In genomic region chr4:94497690-94498089, GRCh38 we compare ENCODE assay signal across 18 cellular contexts. TPM values are rescaled to one million over a fixed set of nuclear protein-coding genes. Genes with fewer than 3 reads are reported as not detected.
DNase-seq lines count a peak whose midpoint lies in the region; ATAC-seq and TF ChIP-seq lines count a peak whose summit lies in the region.
"Had no signal": no experiment of that assay in that cellular context is flagged by ENCODE, and none has a peak within 500 bp of the region (broad histone marks: within the 10 kb centered on the region; RNA-seq: fewer than 3 reads in every experiment).

No MANE protein-coding gene starts in this region.

- no peak for TF ChIP-seq CTCF in A673 (conservative IDR thresholded peaks at IDR 0.05; ENCODE audit: low read depth, low read length)
- TF ChIP-seq CTCF in IMR-90 (conservative IDR thresholded peaks at IDR 0.05; ENCODE audit: low read depth, low read length): no peak
- no peak for TF ChIP-seq CTCF in chondrocyte (IDR thresholded peaks at IDR 0.05)
- no peak for TF ChIP-seq CTCF in osteocyte (IDR thresholded peaks at IDR 0.05)

- H3K9me3 ChIP-seq in A673 (ENCODE audit: low read depth, low read length, poor library complexity, severe bottlenecking) (no peaks in the 10 kb centered on the region), IMR-90 (ENCODE audit: control insufficient read depth, insufficient read depth, low read length) (no peaks in the 10 kb centered on the region)
- H3K9me3 ChIP-seq: A549, BLaER1 had no signal

- in situ Hi-C loops in IMR-90 (cut with MboI; ENCODE audit: low sequenced_read_pairs): no loop called here

- peaks cover 7% of the 10 kb centered on the region for H3K36me3 Mint-ChIP-seq in chondrocyte (ENCODE audit: low read depth)
- H3K36me3 Mint-ChIP-seq in osteocyte (ENCODE audit: unreplicated experiment): peaks cover 20% of the 10 kb centered on the region

- BruUV-seq in A673 (replicated peaks; lab: Mats Ljungman, UMichigan) (no TSS peak), IMR-90 (replicated peaks; lab: Mats Ljungman, UMichigan) (no TSS peak)

- H3K4me1 Mint-ChIP-seq in chondrocyte (ENCODE audit: low read depth) (peaks cover 33% of the 10 kb centered on the region), osteocyte (ENCODE audit: unreplicated experiment) (peaks cover 33% of the 10 kb centered on the region)

- H3K79me1 ChIP-seq in IMR-90 (ENCODE audit: low read depth in 1 of 2, low read length in 2 of 2): peaks cover 27 to 63% of the 10 kb centered on the region in 2 experiments

- H2BK15ac ChIP-seq in IMR-90 (ENCODE audit: low read depth, low read length): no peak overlapping the region

- no peak overlapping the region for H2BK120ac ChIP-seq in IMR-90 (ENCODE audit: low read depth, low read length)

- no peak overlapping the region for H2AK9ac ChIP-seq in IMR-90 (replicated peaks; ENCODE audit: low read depth, low read length, poor library complexity)

- H3K36me3 ChIP-seq in A673 (ENCODE audit: insufficient read depth, low read length, poor library complexity, severe bottlenecking) (peaks cover 8% of the 10 kb centered on the region), IMR-90 (ENCODE audit: control insufficient read depth, insufficient read depth, low read length) (peaks cover 3% of the 10 kb centered on the region; the same call in 1 of the 2 replicates)
- H3K36me3 ChIP-seq: BLaER1 had no signal

- peak overlapping the region; percentile 59; the same call in 1 of the 2 replicates for H3K18ac ChIP-seq in IMR-90 (ENCODE audit: low read depth, low read length)

- H4K20me1 ChIP-seq in IMR-90 (ENCODE audit: insufficient read depth, low read length): no peaks in the 10 kb centered on the region; the same call in 1 of the 2 replicates
- H4K20me1 ChIP-seq: BLaER1 had no signal

- no peak for TF ChIP-seq POLR2A in IMR-90 (IDR thresholded peaks at IDR 0.05; ENCODE audit: low read depth, low read length)

- H3K27me3 Mint-ChIP-seq in chondrocyte (ENCODE audit: low read depth) (no peaks in the 10 kb centered on the region), osteocyte (ENCODE audit: unreplicated experiment) (no peaks in the 10 kb centered on the region)

- H2AFZ ChIP-seq in IMR-90 (replicated peaks; ENCODE audit: low read length, poor library complexity): no peak overlapping the region
- H2AFZ ChIP-seq: PC-9 had no signal

- H3K4me3 Mint-ChIP-seq in chondrocyte (ENCODE audit: unreplicated experiment): no peak overlapping the region
- no peak overlapping the region for H3K4me3 Mint-ChIP-seq in osteocyte (ENCODE audit: unreplicated experiment)
- H3K4me3 Mint-ChIP-seq: CD8-positive, alpha-beta T cell had no signal

- CTCF ChIA-PET in A673 (lab: Charles Lee) (no interaction called here), IMR-90 (lab: Yijun Ruan, JAX) (no interaction called here)

- H3K9me1 ChIP-seq in IMR-90 (ENCODE audit: insufficient read depth, low read length): peaks cover 8% of the 10 kb centered on the region

- DNase-seq in A673 (ENCODE audit: low spot score) (no peak), IMR-90 (no peak), chondrocyte (ENCODE audit: low spot score) (no peak), osteocyte (ENCODE audit: extremely low spot score, unreplicated experiment) (no peak), medulla oblongata (ENCODE audit: extremely low spot score) (no peak)
- DNase-seq in stimulated activated CD4-positive, alpha-beta T cell treated with anti-CD3 and anti-CD28 coated beads, Interleukin-2, amount 100 ng/mL, for 48 hours: no peak
- DNase-seq: CD8-positive, alpha-beta T cell; DMS79; NCI-H1092; NCI-H1436 treated with DMSO at 0.1 percent for 48 hours; NCI-H2029 treated with DMSO at 0.1 percent for 48 hours; NCI-H2171; NCI-H526; PC-9 had no signal

- H3K4me1 ChIP-seq in A673 (ENCODE audit: insufficient read depth, low read length, poor library complexity, severe bottlenecking) (no peaks in the 10 kb centered on the region), IMR-90 (ENCODE audit: control insufficient read depth, insufficient read depth, low read length) (no peaks in the 10 kb centered on the region; the same call in 1 of the 2 replicates)
- H3K4me1 ChIP-seq: A549, BLaER1 had no signal

- peak overlapping the region; percentile 54; the same call in 1 of the 2 replicates for H4K5ac ChIP-seq in IMR-90 (ENCODE audit: low read depth, low read length)

- no peak overlapping the region for H2BK5ac ChIP-seq in IMR-90 (ENCODE audit: low read depth, low read length, poor library complexity, severe bottlenecking)

- H3K9ac ChIP-seq in IMR-90 (ENCODE audit: low read depth, low read length): no peak overlapping the region
- H3K9ac ChIP-seq: BLaER1 had no signal

- ATAC-seq in IMR-90 (ENCODE audit: low read depth) (no peak), HG02885 (IDR thresholded peaks at IDR 0.05; ENCODE audit: poor library complexity, unreplicated experiment) (no peak)
- ATAC-seq: A549; CD8-positive, alpha-beta T cell had no signal

- H3K27ac Mint-ChIP-seq in chondrocyte (ENCODE audit: unreplicated experiment) (peak overlapping the region; percentile 2), osteocyte (ENCODE audit: unreplicated experiment) (peak overlapping the region; percentile 56)
- H3K27ac Mint-ChIP-seq: CD8-positive, alpha-beta T cell had no signal

- no peak overlapping the region for H2AK5ac ChIP-seq in IMR-90 (ENCODE audit: low read depth, low read length)

- H3K4me3 ChIP-seq in A673 (ENCODE audit: low read depth, low read length, poor library complexity, severe bottlenecking) (no peak overlapping the region), IMR-90 (ENCODE audit: insufficient read depth, low read depth, low read length) (no peak overlapping the region)
- H3K4me3 ChIP-seq: A549, BLaER1, PC-9 had no signal

- H3K9me3 Mint-ChIP-seq in chondrocyte (ENCODE audit: low read depth) (no peaks in the 10 kb centered on the region), osteocyte (ENCODE audit: unreplicated experiment) (no peaks in the 10 kb centered on the region)
- H3K9me3 Mint-ChIP-seq: CD8-positive, alpha-beta T cell had no signal

- no peak overlapping the region for H3K4ac ChIP-seq in IMR-90 (ENCODE audit: low read depth, low read length)

- WGBS in IMR-90 (ENCODE audit: extremely low coverage in 2 of 2, insufficient read length in 1 of 2), 2 experiments: no CpG with 5 or more reads among the region's 2 CpGs

- dilution Hi-C loops in IMR-90 (cut with HindIII; ENCODE audit: low sequenced_read_pairs, unreplicated experiment): no loop called here

- H3K23ac ChIP-seq in IMR-90 (ENCODE audit: low read depth, low read length): no peak overlapping the region

- no peak overlapping the region for H3K14ac ChIP-seq in IMR-90 (replicated peaks; ENCODE audit: low read depth, low read length)

- no peak overlapping the region for H2BK20ac ChIP-seq in IMR-90 (ENCODE audit: low read depth, low read length)

- POLR2A ChIA-PET in A673 (lab: Charles Lee; ENCODE audit: low non-redundant PET): no interaction called here
- POLR2A ChIA-PET in IMR-90 (lab: Charles Lee; ENCODE audit: unreplicated experiment): no interaction called here

- no peak overlapping the region for H4K91ac ChIP-seq in IMR-90 (ENCODE audit: insufficient read depth, low read depth, low read length)

- H3K27me3 ChIP-seq in A673 (replicated peaks; ENCODE audit: insufficient read depth, low read depth, low read length, poor library complexity): no peaks in the 10 kb centered on the region
- no peaks in the 10 kb centered on the region for H3K27me3 ChIP-seq in IMR-90 (ENCODE audit: control insufficient read depth, insufficient read depth, low read length)
- H3K27me3 ChIP-seq: BLaER1 had no signal

- TF ChIP-seq RAD21 in IMR-90 (IDR thresholded peaks at IDR 0.05; ENCODE audit: low read length): no peak

- H3K27ac ChIP-seq in A673 (ENCODE audit: low read depth, low read length, poor library complexity, severe bottlenecking): peak overlapping the region; percentile 30
- H3K27ac ChIP-seq in IMR-90 (ENCODE audit: insufficient read depth, low read length): no peak overlapping the region
- H3K27ac ChIP-seq: BLaER1, PC-9, RWPE1 had no signal

- no peak overlapping the region for H3K56ac ChIP-seq in IMR-90 (ENCODE audit: extremely low read depth, insufficient read depth, low read length)

- intact Hi-C loops in A673 (cut with micrococcal nuclease; ENCODE audit: unreplicated experiment) (no loop called here), IMR-90 (cut with micrococcal nuclease) (no loop called here)

- no peak overlapping the region for H3K4me2 ChIP-seq in IMR-90 (ENCODE audit: low read depth, low read length)
- H3K4me2 ChIP-seq: A549, BLaER1, PC-9 had no signal

- no peak overlapping the region for H4K8ac ChIP-seq in IMR-90 (ENCODE audit: low read depth in 2 of 2, low read length in 2 of 2)

TF ChIP-seq in IMR-90, 13 proteins besides CTCF, POLR2A, EP300 and RAD21:
- TF ChIP-seq MAFK (IDR thresholded peaks at IDR 0.05; ENCODE audit: low read depth, low read length): no peak
- no peak for TF ChIP-seq SMC3 (IDR thresholded peaks at IDR 0.05; ENCODE audit: low read depth, low read length)
- no peak for TF ChIP-seq RCOR1 (IDR thresholded peaks at IDR 0.05; ENCODE audit: insufficient replicate concordance, low read length)
- no peak for TF ChIP-seq CEBPB (IDR thresholded peaks at IDR 0.05; ENCODE audit: low read depth, low read length)
- no peak for TF ChIP-seq CHD1 (IDR thresholded peaks at IDR 0.05; ENCODE audit: low read depth, low read length)
- no peak for TF ChIP-seq MXI1 (IDR thresholded peaks at IDR 0.05; ENCODE audit: borderline replicate concordance, low read depth, low read length)
- TF ChIP-seq, protein P1, sequence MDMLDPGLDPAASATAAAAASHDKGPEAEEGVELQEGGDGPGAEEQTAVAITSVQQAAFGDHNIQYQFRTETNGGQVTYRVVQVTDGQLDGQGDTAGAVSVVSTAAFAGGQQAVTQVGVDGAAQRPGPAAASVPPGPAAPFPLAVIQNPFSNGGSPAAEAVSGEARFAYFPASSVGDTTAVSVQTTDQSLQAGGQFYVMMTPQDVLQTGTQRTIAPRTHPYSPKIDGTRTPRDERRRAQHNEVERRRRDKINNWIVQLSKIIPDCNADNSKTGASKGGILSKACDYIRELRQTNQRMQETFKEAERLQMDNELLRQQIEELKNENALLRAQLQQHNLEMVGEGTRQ (IDR thresholded peaks at IDR 0.05; ENCODE audit: low read depth, low read length): no peak
- TF ChIP-seq FOS (IDR thresholded peaks at IDR 0.05; ENCODE audit: low read depth, low read length): no peak

RNA-seq across cellular contexts. Expression of gene PDLIM5, which starts 45.9 kb away (rescaled TPM):
- total RNA-seq in A673 (2021): 174 and 183 TPM in 2 replicates
- total RNA-seq in IMR-90 (2012; rRNA removed): 159 and 188 TPM in 2 replicates
- polyA plus RNA-seq in IMR-90 (2012; rRNA removed): 96.5 and 98.9 TPM in 2 replicates
- polyA plus RNA-seq in IMR-90 (2012; cell fraction: cytosol; rRNA removed): 50.8 and 51.2 TPM in 2 replicates
- polyA plus RNA-seq in IMR-90 (2012; cell fraction: nucleus; rRNA removed; ENCODE audit: low replicate concordance): 53.9 and 106 TPM in 2 replicates
- 268 to 329 TPM (median 317 TPM) in 3 replicates for total RNA-seq in chondrocyte
- 301 and 324 TPM in 2 replicates for total RNA-seq in osteocyte
